In genomic region chr19:50801107-50801506, GRCh38 we compare ENCODE assay signal across 13 cellular contexts. TPM values are rescaled to one million over a fixed set of nuclear protein-coding genes. Genes with fewer than 3 reads are reported as not detected.
DNase-seq lines count a peak whose midpoint lies in the region; ATAC-seq and TF ChIP-seq lines count a peak whose summit lies in the region.
"Had no signal": no experiment of that assay in that cellular context is flagged by ENCODE, and none has a peak within 500 bp of the region (broad histone marks: within the 10 kb centered on the region; RNA-seq: fewer than 3 reads in every experiment).

No MANE protein-coding gene starts in this region.

- peaks cover 22% of the 10 kb centered on the region for H3K36me3 Mint-ChIP-seq in natural killer cell treated with Interleukin-12 subunit alpha and Interleukin-12 subunit beta and Interleukin-15 and Interleukin-18, amount 100 ng/mL, for 72 hours
- H3K36me3 Mint-ChIP-seq in natural killer cell, result no peaks in the 10 kb centered on the region
- H3K36me3 Mint-ChIP-seq in activated CD8-positive, alpha-beta T cell treated with anti-CD3 and anti-CD28 coated beads for 36 hours (ENCODE audit: low read depth), result peaks cover 66% of the 10 kb centered on the region

- no peak for DNase-seq in natural killer cell treated with Interleukin-12 subunit alpha and Interleukin-12 subunit beta and Interleukin-15 and Interleukin-18, amount 100 ng/mL, for 72 hours (ENCODE audit: low spot score)
- DNase-seq in natural killer cell, result no peak
- no peak for DNase-seq in activated CD8-positive, alpha-beta T cell treated with anti-CD3 and anti-CD28 coated beads for 36 hours
- no peak for DNase-seq in stimulated activated naive CD8-positive, alpha-beta T cell treated with anti-CD3 and anti-CD28 coated beads, Interleukin-15, amount 100 ng/mL, for 72 hours
- DNase-seq in NCI-H146 treated with DMSO at 0.1 percent for 48 hours (lab: John Stamatoyannopoulos, UW; ENCODE audit: unreplicated experiment), result no peak
- DNase-seq in NCI-H2171 treated with DMSO at 0.1 percent for 48 hours (lab: John Stamatoyannopoulos, UW), result no peak
- DNase-seq: C1 segment of cervical spinal cord, foreskin keratinocyte, naive B cell, NCI-H1436, NCI-H510A treated with DMSO at 0.1 percent for 48 hours had no signal

- POLR2A ChIA-PET in activated CD8-positive, alpha-beta T cell treated with anti-CD3 and anti-CD28 coated beads for 36 hours (lab: Charles Lee), result interaction anchor here (6.7 kb wide), 1 partner anchor 8 kb away, joined by 99 read pairs; the partner anchor contains the start of gene ACP4

- H3K27me3 Mint-ChIP-seq in natural killer cell treated with Interleukin-12 subunit alpha and Interleukin-12 subunit beta and Interleukin-15 and Interleukin-18, amount 100 ng/mL, for 72 hours, result no peaks in the 10 kb centered on the region
- no peaks in the 10 kb centered on the region for H3K27me3 Mint-ChIP-seq in natural killer cell (ENCODE audit: low read depth in 2 of 2)
- no peaks in the 10 kb centered on the region for H3K27me3 Mint-ChIP-seq in activated CD8-positive, alpha-beta T cell treated with anti-CD3 and anti-CD28 coated beads for 36 hours
- no peaks in the 10 kb centered on the region for H3K27me3 Mint-ChIP-seq in stimulated activated naive CD8-positive, alpha-beta T cell treated with anti-CD3 and anti-CD28 coated beads, Interleukin-15, amount 100 ng/mL, for 72 hours
- H3K27me3 Mint-ChIP-seq: naive B cell had no signal

- H3K9me3 Mint-ChIP-seq in natural killer cell treated with Interleukin-12 subunit alpha and Interleukin-12 subunit beta and Interleukin-15 and Interleukin-18, amount 100 ng/mL, for 72 hours, result no peaks in the 10 kb centered on the region
- no peaks in the 10 kb centered on the region for H3K9me3 Mint-ChIP-seq in natural killer cell
- H3K9me3 Mint-ChIP-seq in activated CD8-positive, alpha-beta T cell treated with anti-CD3 and anti-CD28 coated beads for 36 hours, result no peaks in the 10 kb centered on the region
- H3K9me3 Mint-ChIP-seq in stimulated activated naive CD8-positive, alpha-beta T cell treated with anti-CD3 and anti-CD28 coated beads, Interleukin-15, amount 100 ng/mL, for 72 hours, result no peaks in the 10 kb centered on the region

- peak overlapping the region; percentile 51 for H3K4me3 Mint-ChIP-seq in natural killer cell treated with Interleukin-12 subunit alpha and Interleukin-12 subunit beta and Interleukin-15 and Interleukin-18, amount 100 ng/mL, for 72 hours
- no peak overlapping the region for H3K4me3 Mint-ChIP-seq in natural killer cell
- H3K4me3 Mint-ChIP-seq in activated CD8-positive, alpha-beta T cell treated with anti-CD3 and anti-CD28 coated beads for 36 hours, result peak overlapping the region; percentile 57
- H3K4me3 Mint-ChIP-seq in stimulated activated naive CD8-positive, alpha-beta T cell treated with anti-CD3 and anti-CD28 coated beads, Interleukin-15, amount 100 ng/mL, for 72 hours, result peak overlapping the region; percentile 38 to 60

- TF ChIP-seq CTCF in natural killer cell (IDR thresholded peaks at IDR 0.05), result no peak
- no peak for TF ChIP-seq CTCF in activated CD8-positive, alpha-beta T cell treated with anti-CD3 and anti-CD28 coated beads for 36 hours (IDR thresholded peaks at IDR 0.05)

- intact Hi-C loops in natural killer cell (cut with micrococcal nuclease), result loop anchor here (10.0 kb wide), 1 partner anchor 76 kb away; the partner anchor contains the start of gene CLEC11A
- intact Hi-C loops in activated CD8-positive, alpha-beta T cell treated with anti-CD3 and anti-CD28 coated beads for 36 hours (cut with micrococcal nuclease), result loop anchor here (10.0 kb wide), 1 partner anchor 124 kb away; no protein-coding TSS in a partner anchor

- peaks cover 26 to 31% of the 10 kb centered on the region in 2 donors for H3K4me1 Mint-ChIP-seq in natural killer cell treated with Interleukin-12 subunit alpha and Interleukin-12 subunit beta and Interleukin-15 and Interleukin-18, amount 100 ng/mL, for 72 hours (ENCODE audit: low read depth in 2 of 2)
- peaks cover 23 to 40% of the 10 kb centered on the region in 2 donors for H3K4me1 Mint-ChIP-seq in natural killer cell
- peaks cover 28% of the 10 kb centered on the region for H3K4me1 Mint-ChIP-seq in activated CD8-positive, alpha-beta T cell treated with anti-CD3 and anti-CD28 coated beads for 36 hours (ENCODE audit: low read depth)
- H3K4me1 Mint-ChIP-seq in stimulated activated naive CD8-positive, alpha-beta T cell treated with anti-CD3 and anti-CD28 coated beads, Interleukin-15, amount 100 ng/mL, for 72 hours, result peaks cover 59% of the 10 kb centered on the region

- H3K27ac Mint-ChIP-seq in natural killer cell treated with Interleukin-12 subunit alpha and Interleukin-12 subunit beta and Interleukin-15 and Interleukin-18, amount 100 ng/mL, for 72 hours, result peak overlapping the region; percentile 27 to 33
- H3K27ac Mint-ChIP-seq in natural killer cell, result no peak overlapping the region
- H3K27ac Mint-ChIP-seq in activated CD8-positive, alpha-beta T cell treated with anti-CD3 and anti-CD28 coated beads for 36 hours, result peak overlapping the region; percentile 64
- H3K27ac Mint-ChIP-seq in stimulated activated naive CD8-positive, alpha-beta T cell treated with anti-CD3 and anti-CD28 coated beads, Interleukin-15, amount 100 ng/mL, for 72 hours, result no peak overlapping the region

- no peak for ATAC-seq in natural killer cell treated with Interleukin-12 subunit alpha and Interleukin-12 subunit beta and Interleukin-15 and Interleukin-18, amount 100 ng/mL, for 72 hours
- ATAC-seq in natural killer cell, result no peak
- no peak for ATAC-seq in activated CD8-positive, alpha-beta T cell treated with anti-CD3 and anti-CD28 coated beads for 36 hours
- ATAC-seq in stimulated activated naive CD8-positive, alpha-beta T cell treated with anti-CD3 and anti-CD28 coated beads, Interleukin-15, amount 100 ng/mL, for 72 hours, result no peak
- ATAC-seq: foreskin keratinocyte had no signal

- CTCF ChIA-PET in activated CD8-positive, alpha-beta T cell treated with anti-CD3 and anti-CD28 coated beads for 36 hours (lab: Charles Lee), result no interaction called here

RNA-seq across cellular contexts. Expression of gene ACP4, which starts 10.9 kb away (rescaled TPM):
- total RNA-seq in natural killer cell treated with Interleukin-12 subunit alpha and Interleukin-12 subunit beta and Interleukin-15 and Interleukin-18, amount 100 ng/mL, for 72 hours, result not detected
- total RNA-seq in natural killer cell, result not detected
- not detected for total RNA-seq in activated CD8-positive, alpha-beta T cell treated with anti-CD3 and anti-CD28 coated beads for 36 hours
- total RNA-seq: foreskin keratinocyte, kidney epithelial cell, subcutaneous adipose tissue had no signal

RNA-seq across cellular contexts. Expression of gene KLK1, which starts 22.5 kb away (rescaled TPM):
- total RNA-seq in natural killer cell treated with Interleukin-12 subunit alpha and Interleukin-12 subunit beta and Interleukin-15 and Interleukin-18, amount 100 ng/mL, for 72 hours, result not detected
- not detected for total RNA-seq in natural killer cell
- total RNA-seq in activated CD8-positive, alpha-beta T cell treated with anti-CD3 and anti-CD28 coated beads for 36 hours, result under 1 TPM; 0.65 to 0.83 TPM
- total RNA-seq: kidney epithelial cell had no signal

RNA-seq across cellular contexts. Expression of gene GPR32, which starts 30.8 kb away (rescaled TPM):
- total RNA-seq in natural killer cell treated with Interleukin-12 subunit alpha and Interleukin-12 subunit beta and Interleukin-15 and Interleukin-18, amount 100 ng/mL, for 72 hours, result not detected
- not detected for total RNA-seq in natural killer cell
- total RNA-seq in activated CD8-positive, alpha-beta T cell treated with anti-CD3 and anti-CD28 coated beads for 36 hours, result not detected
- total RNA-seq: foreskin keratinocyte, kidney epithelial cell, subcutaneous adipose tissue had no signal

RNA-seq across cellular contexts. Expression of gene KLK15, which starts 32.3 kb away (rescaled TPM):
- total RNA-seq in natural killer cell treated with Interleukin-12 subunit alpha and Interleukin-12 subunit beta and Interleukin-15 and Interleukin-18, amount 100 ng/mL, for 72 hours, result not detected
- total RNA-seq in natural killer cell, result not detected
- not detected for total RNA-seq in activated CD8-positive, alpha-beta T cell treated with anti-CD3 and anti-CD28 coated beads for 36 hours
- total RNA-seq: foreskin keratinocyte, kidney epithelial cell, subcutaneous adipose tissue had no signal

RNA-seq across cellular contexts. Expression of gene KLK3, which starts 53.6 kb away (rescaled TPM):
- total RNA-seq in natural killer cell treated with Interleukin-12 subunit alpha and Interleukin-12 subunit beta and Interleukin-15 and Interleukin-18, amount 100 ng/mL, for 72 hours, result not detected
- total RNA-seq in natural killer cell, result not detected
- not detected for total RNA-seq in activated CD8-positive, alpha-beta T cell treated with anti-CD3 and anti-CD28 coated beads for 36 hours
- total RNA-seq: foreskin keratinocyte, kidney epithelial cell, subcutaneous adipose tissue had no signal

Comparison
In these comparisons a context has a peak if more than half of its experiments do, and no peak if none do; other contexts are left out.
1. H3K27ac Mint-ChIP-seq: peak in natural killer cell treated with Interleukin-12 subunit alpha and Interleukin-12 subunit beta and Interleukin-15 and Interleukin-18, amount 100 ng/mL, for 72 hours (2 of 2) and activated CD8-positive, alpha-beta T cell treated with anti-CD3 and anti-CD28 coated beads for 36 hours (single experiment); none in natural killer cell (0 of 2) and stimulated activated naive CD8-positive, alpha-beta T cell treated with anti-CD3 and anti-CD28 coated beads, Interleukin-15, amount 100 ng/mL, for 72 hours (0 of 2).